35 cellular contexts compared by ENCODE assay signal in genomic region chrX:20686256-20686655, GRCh38.
"Had no signal": no experiment of that assay in that cellular context is flagged by ENCODE, and none has a peak within 500 bp of the region (broad histone marks: within the 10 kb centered on the region; RNA-seq: fewer than 3 reads in every experiment).

No MANE protein-coding gene starts in this region.

- H3K4me1 ChIP-seq: ascending aorta had no signal

- H3K27ac Mint-ChIP-seq: activated B cell treated with CpG ODN at 0.5 μM for 24 hours; activated CD4-positive, alpha-beta memory T cell treated with anti-CD3 and anti-CD28 coated beads, Interleukin-2, amount 10 ng/mL, durations not matched to agents 7 days and 5 days; activated CD4-positive, alpha-beta T cell treated with anti-CD3 and anti-CD28 coated beads, Interleukin-2, amount 10 ng/mL, durations not matched to agents 24 days and 14 days; activated CD8-positive, alpha-beta memory T cell treated with anti-CD3 and anti-CD28 coated beads, Interleukin-2, amount 10 ng/mL, durations not matched to agents 7 days and 5 days; activated CD8-positive, alpha-beta T cell treated with anti-CD3 and anti-CD28 coated beads, Interleukin-2, amount 10 ng/mL, durations not matched to agents 7 days and 5 days; activated naive CD4-positive, alpha-beta T cell treated with anti-CD3 and anti-CD28 coated beads, Interleukin-2, amount 10 ng/mL, durations not matched to agents 7 days and 5 days; activated naive CD8-positive, alpha-beta T cell; activated naive CD8-positive, alpha-beta T cell treated with anti-CD3 and anti-CD28 coated beads, Interleukin-2, amount 10 ng/mL, durations not matched to agents 7 days and 5 days; activated naive CD8-positive, alpha-beta T cell treated with anti-CD3 and anti-CD28 coated beads, Interleukin-2, amount 50 U/mL, for 24 hours; activated T-cell treated with anti-CD3 and anti-CD28 coated beads, Interleukin-2, amount 50 U/mL, for 24 hours; activated T-helper 2 cell treated with anti-CD3 and anti-CD28 coated beads, Interferon-gamma antibody, Interleukin-2, Interleukin-4, amounts not matched to agents 10 μg/mL and 5 μg/mL and 100 μg/mL, durations not matched to agents 14 hours and 24 hours and 36 hours; brain; T-helper 1 cell treated with Interleukin-12 subunit alpha and Interleukin-12 subunit beta and Interleukin-4 antibody, amounts not matched to agents 30 μg/mL and 1 μg/mL, for 36 hours; T-helper 2 cell treated with Interferon-gamma antibody and Interleukin-4, amounts not matched to agents 5 μg/mL and 100 μg/mL, for 36 hours had no signal

- H3K9me3 ChIP-seq: ascending aorta had no signal

- H3K4me3 ChIP-seq: ascending aorta, cardiac muscle cell had no signal

- H3K36me3 Mint-ChIP-seq: activated CD8-positive, alpha-beta memory T cell treated with anti-CD3 and anti-CD28 coated beads, Interleukin-2, amount 10 ng/mL, durations not matched to agents 7 days and 5 days; activated naive CD4-positive, alpha-beta T cell treated with anti-CD3 and anti-CD28 coated beads, Interleukin-2, amount 10 ng/mL, durations not matched to agents 7 days and 5 days; activated naive CD4-positive, alpha-beta T cell treated with anti-CD3 and anti-CD28 coated beads, Interleukin-2, amount 50 U/mL, for 24 hours; activated naive CD8-positive, alpha-beta T cell; activated naive CD8-positive, alpha-beta T cell treated with anti-CD3 and anti-CD28 coated beads, Interleukin-2, amount 10 ng/mL, durations not matched to agents 7 days and 5 days; brain had no signal

- ATAC-seq: activated CD8-positive, alpha-beta memory T cell treated with anti-CD3 and anti-CD28 coated beads, Interleukin-2, amount 10 ng/mL, durations not matched to agents 7 days and 5 days; activated CD8-positive, alpha-beta T cell treated with anti-CD3 and anti-CD28 coated beads, Interleukin-2, amount 10 ng/mL, durations not matched to agents 7 days and 5 days; activated naive CD8-positive, alpha-beta T cell treated with anti-CD3 and anti-CD28 coated beads, Interleukin-2, amount 50 U/mL, for 24 hours had no signal

- H3K9me3 Mint-ChIP-seq: activated B cell treated with CpG ODN at 0.5 μM for 24 hours; activated CD4-positive, alpha-beta memory T cell treated with anti-CD3 and anti-CD28 coated beads, Interleukin-2, amount 10 ng/mL, durations not matched to agents 7 days and 5 days; activated CD4-positive, alpha-beta T cell treated with anti-CD3 and anti-CD28 coated beads, Interleukin-2, amount 10 ng/mL, durations not matched to agents 24 days and 14 days; activated naive CD4-positive, alpha-beta T cell treated with anti-CD3 and anti-CD28 coated beads, Interleukin-2, amount 10 ng/mL, durations not matched to agents 7 days and 5 days; activated naive CD4-positive, alpha-beta T cell treated with anti-CD3 and anti-CD28 coated beads, Interleukin-2, amount 50 U/mL, for 24 hours; activated naive CD8-positive, alpha-beta T cell treated with anti-CD3 and anti-CD28 coated beads, Interleukin-2, amount 10 ng/mL, durations not matched to agents 7 days and 5 days; activated naive CD8-positive, alpha-beta T cell treated with anti-CD3 and anti-CD28 coated beads, Interleukin-2, amount 50 U/mL, for 24 hours; activated T-cell treated with anti-CD3 and anti-CD28 coated beads, Interleukin-2, amount 50 U/mL, for 24 hours; activated T-helper 2 cell treated with anti-CD3 and anti-CD28 coated beads, Interferon-gamma antibody, Interleukin-2, Interleukin-4, amounts not matched to agents 10 μg/mL and 5 μg/mL and 100 μg/mL, durations not matched to agents 14 hours and 24 hours and 36 hours; central memory CD8-positive, alpha-beta T cell; T-helper 1 cell treated with Interleukin-12 subunit alpha and Interleukin-12 subunit beta and Interleukin-4 antibody, amounts not matched to agents 30 μg/mL and 1 μg/mL, for 36 hours; T-helper 2 cell treated with Interferon-gamma antibody and Interleukin-4, amounts not matched to agents 5 μg/mL and 100 μg/mL, for 36 hours had no signal

- H3K36me3 ChIP-seq: ascending aorta, cardiac muscle cell had no signal

- H3K4me1 Mint-ChIP-seq: activated B cell treated with CpG ODN at 0.5 μM for 24 hours; activated CD4-positive, alpha-beta memory T cell treated with anti-CD3 and anti-CD28 coated beads, Interleukin-2, amount 10 ng/mL, durations not matched to agents 7 days and 5 days; activated CD4-positive, alpha-beta T cell treated with anti-CD3 and anti-CD28 coated beads, Interleukin-2, amount 10 ng/mL, durations not matched to agents 24 days and 14 days; activated CD8-positive, alpha-beta memory T cell treated with anti-CD3 and anti-CD28 coated beads, Interleukin-2, amount 10 ng/mL, durations not matched to agents 7 days and 5 days; activated naive CD4-positive, alpha-beta T cell treated with anti-CD3 and anti-CD28 coated beads, Interleukin-2, amount 10 ng/mL, durations not matched to agents 7 days and 5 days; activated naive CD4-positive, alpha-beta T cell treated with anti-CD3 and anti-CD28 coated beads, Interleukin-2, amount 50 U/mL, for 24 hours; activated naive CD8-positive, alpha-beta T cell treated with anti-CD3 and anti-CD28 coated beads, Interleukin-2, amount 10 ng/mL, durations not matched to agents 7 days and 5 days; activated naive CD8-positive, alpha-beta T cell treated with anti-CD3 and anti-CD28 coated beads, Interleukin-2, amount 50 U/mL, for 24 hours; brain; central memory CD8-positive, alpha-beta T cell had no signal

- H3K27ac ChIP-seq: ascending aorta, cardiac muscle cell, VCaP had no signal

- H3K27me3 ChIP-seq: ascending aorta, cardiac muscle cell had no signal

- DNase-seq: activated B cell treated with CpG ODN at 0.5 μM for 24 hours; activated CD4-positive, alpha-beta memory T cell treated with anti-CD3 and anti-CD28 coated beads, Interleukin-2, amount 10 ng/mL, durations not matched to agents 7 days and 5 days; activated CD4-positive, alpha-beta T cell treated with anti-CD3 and anti-CD28 coated beads for 4 hours; activated CD4-positive, alpha-beta T cell treated with anti-CD3 and anti-CD28 coated beads, Interleukin-2, amount 10 ng/mL, durations not matched to agents 24 days and 14 days; activated CD4-positive, alpha-beta T cell treated with anti-CD3 and anti-CD28 coated beads, Interleukin-2, amount 50 U/mL, for 48 hours; activated CD4-positive, CD25-positive, alpha-beta regulatory T cell treated with anti-CD3 and anti-CD28 coated beads, Interleukin-2, amount 50 U/mL, for 72 hours; activated CD8-positive, alpha-beta memory T cell treated with anti-CD3 and anti-CD28 coated beads for 24 hours; activated CD8-positive, alpha-beta memory T cell treated with anti-CD3 and anti-CD28 coated beads, Interleukin-2, amount 10 ng/mL, durations not matched to agents 7 days and 5 days; activated CD8-positive, alpha-beta memory T cell treated with anti-CD3 and anti-CD28 coated beads, Interleukin-2, amount 50 U/mL, for 48 hours; activated CD8-positive, alpha-beta T cell treated with anti-CD3 and anti-CD28 coated beads, Interleukin-2, amount 10 ng/mL, durations not matched to agents 7 days and 5 days; activated effector memory CD4-positive, alpha-beta T cell treated with Interleukin-2 at 50 U/mL for 16 hours; activated gamma-delta T cell; activated naive CD4-positive, alpha-beta T cell treated with anti-CD3 and anti-CD28 coated beads, Interleukin-2, amount 10 ng/mL, durations not matched to agents 7 days and 5 days; activated naive CD4-positive, alpha-beta T cell treated with Interleukin-2 at 50 U/mL for 16 hours; activated naive CD8-positive, alpha-beta T cell treated with anti-CD3 and anti-CD28 coated beads, Interleukin-2, amount 10 ng/mL, durations not matched to agents 7 days and 5 days; activated naive CD8-positive, alpha-beta T cell treated with anti-CD3 and anti-CD28 coated beads, Interleukin-2, amount 50 U/mL, for 24 hours; activated T-cell treated with anti-CD3 and anti-CD28 coated beads, Interleukin-2, amount 50 U/mL, for 24 hours; activated T-cell treated with anti-CD3 and anti-CD28 coated beads, Interleukin-2, amount 50 U/mL, for 48 hours; amygdala; anterior cingulate cortex; caudate nucleus; cerebellar nuclear complex; T-helper 1 cell; T-helper 2 cell; T-helper 9 cell had no signal

- H3K4me3 Mint-ChIP-seq: activated B cell treated with CpG ODN at 0.5 μM for 24 hours; activated CD4-positive, alpha-beta memory T cell treated with anti-CD3 and anti-CD28 coated beads, Interleukin-2, amount 10 ng/mL, durations not matched to agents 7 days and 5 days; activated CD4-positive, alpha-beta T cell treated with anti-CD3 and anti-CD28 coated beads, Interleukin-2, amount 10 ng/mL, durations not matched to agents 24 days and 14 days; activated CD8-positive, alpha-beta memory T cell treated with anti-CD3 and anti-CD28 coated beads, Interleukin-2, amount 10 ng/mL, durations not matched to agents 7 days and 5 days; activated CD8-positive, alpha-beta T cell treated with anti-CD3 and anti-CD28 coated beads, Interleukin-2, amount 10 ng/mL, durations not matched to agents 7 days and 5 days; activated naive CD4-positive, alpha-beta T cell treated with anti-CD3 and anti-CD28 coated beads, Interleukin-2, amount 10 ng/mL, durations not matched to agents 7 days and 5 days; activated naive CD4-positive, alpha-beta T cell treated with anti-CD3 and anti-CD28 coated beads, Interleukin-2, amount 50 U/mL, for 24 hours; activated naive CD8-positive, alpha-beta T cell; activated naive CD8-positive, alpha-beta T cell treated with anti-CD3 and anti-CD28 coated beads, Interleukin-2, amount 10 ng/mL, durations not matched to agents 7 days and 5 days; activated naive CD8-positive, alpha-beta T cell treated with anti-CD3 and anti-CD28 coated beads, Interleukin-2, amount 50 U/mL, for 24 hours; activated T-cell treated with anti-CD3 and anti-CD28 coated beads, Interleukin-2, amount 50 U/mL, for 24 hours; brain; central memory CD8-positive, alpha-beta T cell; T-helper 1 cell treated with Interleukin-12 subunit alpha and Interleukin-12 subunit beta and Interleukin-4 antibody, amounts not matched to agents 30 μg/mL and 1 μg/mL, for 36 hours; T-helper 2 cell treated with Interferon-gamma antibody and Interleukin-4, amounts not matched to agents 5 μg/mL and 100 μg/mL, for 36 hours had no signal

- H3K27me3 Mint-ChIP-seq: activated B cell treated with CpG ODN at 0.5 μM for 24 hours; activated CD4-positive, alpha-beta T cell treated with anti-CD3 and anti-CD28 coated beads, Interleukin-2, amount 10 ng/mL, durations not matched to agents 24 days and 14 days; activated CD8-positive, alpha-beta memory T cell treated with anti-CD3 and anti-CD28 coated beads, Interleukin-2, amount 10 ng/mL, durations not matched to agents 7 days and 5 days; brain had no signal
